Comparison of ENCODE assay signal across 8 cellular contexts in genomic region chr2:119702918-119703401, GRCh38. TPM values are rescaled to one million over a fixed set of nuclear protein-coding genes. Genes with fewer than 3 reads are reported as not detected.
A peak's percentile ranks its signal among the peaks of the same experiment; 100 is the strongest.
DNase-seq lines count a peak whose midpoint lies in the region; ATAC-seq and TF ChIP-seq lines count a peak whose summit lies in the region.

No MANE protein-coding gene starts in this region.

- H4K20me1 ChIP-seq in Karpas-422 (ENCODE audit: insufficient read depth, low read depth, low read length) = no peaks in the 10 kb centered on the region

- H3K9me3 ChIP-seq in Karpas-422 (ENCODE audit: low read length) (no peaks in the 10 kb centered on the region), SJSA1 (replicated peaks) (no peaks in the 10 kb centered on the region), gastroesophageal sphincter (peaks cover 0 to 8% (median 0%) of the 10 kb centered on the region in 3 donors)

- H3K36me3 ChIP-seq in Karpas-422 (ENCODE audit: insufficient read depth, low read length) (no peaks in the 10 kb centered on the region), SJSA1 (no peaks in the 10 kb centered on the region), gastroesophageal sphincter (peaks cover 0 to 16% of the 10 kb centered on the region in 2 donors)

- DNase-seq in ELF-1 (ENCODE audit: low read depth, low spot score) = peak; percentile 91
- DNase-seq in Karpas-422 = peak; percentile 82
- DNase-seq in SJSA1 (ENCODE audit: low read depth in 1 of 2, low spot score in 2 of 2) = peak; percentile 53 to 69
- DNase-seq in activated effector memory CD4-positive, alpha-beta T cell treated with anti-CD3 and anti-CD28 coated beads, Interleukin-2, amount 50 U/mL, for 16 hours = peak; percentile 88
- peak; percentile 57 for DNase-seq in pons (ENCODE audit: low spot score)
- peak; percentile 59 for DNase-seq in ureter (ENCODE audit: low spot score)

- no peak overlapping the region for H3K9ac ChIP-seq in Karpas-422 (ENCODE audit: low read length)

- peaks cover 17% of the 10 kb centered on the region for H3K4me1 ChIP-seq in Karpas-422 (ENCODE audit: low read length)
- 0 out of 2 replicates have a peak, but pooled peaks cover 3% of the 10 kb centered on the region for H3K4me1 ChIP-seq in SJSA1 (replicated peaks)
- H3K4me1 ChIP-seq in gastroesophageal sphincter = peaks cover 0 to 11% (median 0%) of the 10 kb centered on the region in 3 donors

- no peak overlapping the region for H3K4me2 ChIP-seq in Karpas-422 (ENCODE audit: low read depth, low read length, poor library complexity, severe bottlenecking)

- H2AFZ ChIP-seq in Karpas-422 (ENCODE audit: low read length) = no peak overlapping the region

- no peak overlapping the region for H3K27ac ChIP-seq in Karpas-422 (ENCODE audit: low read length)
- H3K27ac ChIP-seq in SJSA1 = no peak overlapping the region
- H3K27ac ChIP-seq in gastroesophageal sphincter = no peak overlapping the region

- H3K4me3 ChIP-seq in Karpas-422 (ENCODE audit: low read length) = no peak overlapping the region
- H3K4me3 ChIP-seq in SJSA1 = no peak overlapping the region
- no peak overlapping the region for H3K4me3 ChIP-seq in gastroesophageal sphincter

- no peak for TF ChIP-seq EP300 in gastroesophageal sphincter (IDR thresholded peaks at IDR 0.05)

- WGBS in gastroesophageal sphincter (ENCODE audit: low coverage in 1 of 2), 2 donors = 17 to 100% methylated on average over 1 to 3 of the region's 13 CpGs

- TF ChIP-seq POLR2A in gastroesophageal sphincter (IDR thresholded peaks at IDR 0.05) = no peak

- no peaks in the 10 kb centered on the region for H3K79me2 ChIP-seq in Karpas-422 (ENCODE audit: low read length)

- H3K27me3 ChIP-seq in Karpas-422 (ENCODE audit: low read length) (no peaks in the 10 kb centered on the region), SJSA1 (replicated peaks) (no peaks in the 10 kb centered on the region), gastroesophageal sphincter (peaks cover 4% of the 10 kb centered on the region)

- ATAC-seq in GM21723 (IDR thresholded peaks at IDR 0.05; ENCODE audit: unreplicated experiment) (peak; percentile 90), gastroesophageal sphincter (peak; percentile 86)

- H3K9me2 ChIP-seq in Karpas-422 (replicated peaks; ENCODE audit: insufficient read depth, low read length) = no peaks in the 10 kb centered on the region

- TF ChIP-seq CTCF in gastroesophageal sphincter (IDR thresholded peaks at IDR 0.05) = peak in 3 of 4 experiments; percentile 85 to 97 (median 87)

RNA-seq across cellular contexts. Expression of gene TMEM177, which starts 24.0 kb away (rescaled TPM):
- total RNA-seq in Karpas-422 (2014; rRNA removed; shearing (Covaris generic); ENCODE audit: low replicate concordance) = 22.9 and 36.9 TPM in 2 replicates
- total RNA-seq in SJSA1 (2014; rRNA removed; shearing (Covaris generic)) = 4.5 and 10.0 TPM in 2 replicates
- total RNA-seq in gastroesophageal sphincter (10 to 100 TPM in 1 of 4 donors, 1 to 10 TPM in 3; 3.6 to 13.1 (median 7.4) TPM), ureter (18.9 TPM)

RNA-seq across cellular contexts. Expression of gene PTPN4, which starts 56.8 kb away (rescaled TPM):
- 34.5 and 56.7 TPM in 2 replicates for total RNA-seq in Karpas-422 (2014; rRNA removed; shearing (Covaris generic); ENCODE audit: low replicate concordance)
- total RNA-seq in SJSA1 (2014; rRNA removed; shearing (Covaris generic)) = 8.0 and 10.5 TPM in 2 replicates
- total RNA-seq in gastroesophageal sphincter (10 to 100 TPM; 15.6 to 50.1 (median 30.7) TPM), ureter (48.7 TPM)
